8 cellular contexts compared by ENCODE assay signal in genomic region chr10:68989317-68989990, GRCh38. TPM values are rescaled to one million over a fixed set of nuclear protein-coding genes. Genes with fewer than 3 reads are reported as not detected.
DNase-seq lines count a peak whose midpoint lies in the region; ATAC-seq and TF ChIP-seq lines count a peak whose summit lies in the region.

No MANE protein-coding gene starts in this region.

- in situ Hi-C loops in KBM-7 (cut with MboI; ENCODE audit: low pct_unique_long_range_greater_than_20kb, low sequenced_read_pairs) = no loop called here

- H3K4me1 Mint-ChIP-seq in activated naive CD8-positive, alpha-beta T cell treated with anti-CD3 and anti-CD28 coated beads for 36 hours = peaks cover 40% of the 10 kb centered on the region

- H3K36me3 ChIP-seq in iPS-18a (ENCODE audit: control insufficient read depth, low read depth, low read length) (peaks cover 11% of the 10 kb centered on the region), stomach (peaks cover 0 to 15% (median 13%) of the 10 kb centered on the region in 4 donors)

- no peak for TF ChIP-seq POLR2A in stomach (IDR thresholded peaks at IDR 0.05)

- intact Hi-C loops in Right ventricle myocardium inferior (cut with DNase I) = loop anchor here (5.0 kb wide), 1 partner anchor 103 kb away; no protein-coding TSS in a partner anchor
- intact Hi-C loops in cardiac septum (cut with DNase I) = no loop called here
- intact Hi-C loops in stomach (cut with DNase I; ENCODE audit: low total_unique reads) = no loop called here

- H3K9me3 Mint-ChIP-seq in activated naive CD8-positive, alpha-beta T cell treated with anti-CD3 and anti-CD28 coated beads for 36 hours = no peaks in the 10 kb centered on the region

- WGBS in stomach, 5 donors = 16 to 23% (median 18%) methylated on average over 22 of the region's 22 CpGs

- peaks cover 4% of the 10 kb centered on the region for H3K4me1 ChIP-seq in iPS-18a (ENCODE audit: control insufficient read depth, low read depth, low read length)
- H3K4me1 ChIP-seq in stomach = peaks cover 27 to 63% (median 47%) of the 10 kb centered on the region in 4 donors

- ATAC-seq in Right ventricle myocardium inferior = peak; percentile 6

- peaks cover 3% of the 10 kb centered on the region for H3K27me3 Mint-ChIP-seq in activated naive CD8-positive, alpha-beta T cell treated with anti-CD3 and anti-CD28 coated beads for 36 hours

- H3K27ac ChIP-seq in iPS-18a (ENCODE audit: low read length) (peak overlapping the region; percentile 74), stomach (peak overlapping the region; percentile 86 to 92 (median 92))

- H3K36me3 Mint-ChIP-seq in activated naive CD8-positive, alpha-beta T cell treated with anti-CD3 and anti-CD28 coated beads for 36 hours = peaks cover 24% of the 10 kb centered on the region

- H3K27me3 ChIP-seq in iPS-18a (ENCODE audit: control insufficient read depth, insufficient read depth, low read length) = no peaks in the 10 kb centered on the region
- H3K27me3 ChIP-seq in stomach = no peaks in the 10 kb centered on the region

- DNase-seq in Right ventricle myocardium inferior (ENCODE audit: missing footprints) = no peak
- no peak for DNase-seq in cardiac septum (ENCODE audit: low spot score)
- DNase-seq in activated naive CD8-positive, alpha-beta T cell treated with anti-CD3 and anti-CD28 coated beads for 36 hours = no peak
- no peak for DNase-seq in stomach
- DNase-seq in KBM-7 = no peak
- DNase-seq in GM03348 (ENCODE audit: low spot score) = no peak
- no peak for DNase-seq in NCI-H1930 (lab: John Stamatoyannopoulos, UW)

- peak overlapping the region; percentile 99 for H3K4me3 ChIP-seq in iPS-18a (ENCODE audit: low read length)
- H3K4me3 ChIP-seq in stomach = peak overlapping the region; percentile 89 to 99 (median 96)

- H3K27ac Mint-ChIP-seq in activated naive CD8-positive, alpha-beta T cell treated with anti-CD3 and anti-CD28 coated beads for 36 hours = peak overlapping the region; percentile 93

- H3K9me3 ChIP-seq in iPS-18a (ENCODE audit: control insufficient read depth, low read depth, low read length) = no peaks in the 10 kb centered on the region
- no peaks in the 10 kb centered on the region for H3K9me3 ChIP-seq in stomach

- H3K4me3 Mint-ChIP-seq in activated naive CD8-positive, alpha-beta T cell treated with anti-CD3 and anti-CD28 coated beads for 36 hours = peak overlapping the region; percentile 99

- no peak for TF ChIP-seq EP300 in stomach (IDR thresholded peaks at IDR 0.05)

- H3K9ac ChIP-seq in iPS-18a (ENCODE audit: low read length) = peak overlapping the region; percentile 89

- no peak for TF ChIP-seq CTCF in stomach (IDR thresholded peaks at IDR 0.05)

RNA-seq across cellular contexts. Expression of gene KIFBP, which starts 0.9 kb away (rescaled TPM):
- total RNA-seq in Right ventricle myocardium inferior (52.2 TPM), cardiac septum (54.9 TPM), stomach (10 to 100 TPM in 4 of 5 donors, 1 to 10 TPM in 1; 2.3 to 26.7 (median 18.0) TPM)
- total RNA-seq in activated naive CD8-positive, alpha-beta T cell treated with anti-CD3 and anti-CD28 coated beads for 36 hours = 10 to 100 TPM; 13.3 to 14.1 TPM
- polyA plus RNA-seq in stomach = 10 to 100 TPM; 10.8 to 13.0 (median 11.1) TPM

RNA-seq across cellular contexts. Expression of gene DDX21, which starts 33.5 kb away (rescaled TPM):
- total RNA-seq in Right ventricle myocardium inferior (19.6 TPM), cardiac septum (31.0 TPM), stomach (10 to 100 TPM; 16.8 to 85.2 (median 19.8) TPM)
- total RNA-seq in activated naive CD8-positive, alpha-beta T cell treated with anti-CD3 and anti-CD28 coated beads for 36 hours = 100 to 1,000 TPM; 306 to 308 TPM
- polyA plus RNA-seq in stomach = 10 to 100 TPM; 14.3 to 28.7 (median 22.7) TPM
